ENCODE assay signal across 8 cellular contexts in the genomic region with DNA sequence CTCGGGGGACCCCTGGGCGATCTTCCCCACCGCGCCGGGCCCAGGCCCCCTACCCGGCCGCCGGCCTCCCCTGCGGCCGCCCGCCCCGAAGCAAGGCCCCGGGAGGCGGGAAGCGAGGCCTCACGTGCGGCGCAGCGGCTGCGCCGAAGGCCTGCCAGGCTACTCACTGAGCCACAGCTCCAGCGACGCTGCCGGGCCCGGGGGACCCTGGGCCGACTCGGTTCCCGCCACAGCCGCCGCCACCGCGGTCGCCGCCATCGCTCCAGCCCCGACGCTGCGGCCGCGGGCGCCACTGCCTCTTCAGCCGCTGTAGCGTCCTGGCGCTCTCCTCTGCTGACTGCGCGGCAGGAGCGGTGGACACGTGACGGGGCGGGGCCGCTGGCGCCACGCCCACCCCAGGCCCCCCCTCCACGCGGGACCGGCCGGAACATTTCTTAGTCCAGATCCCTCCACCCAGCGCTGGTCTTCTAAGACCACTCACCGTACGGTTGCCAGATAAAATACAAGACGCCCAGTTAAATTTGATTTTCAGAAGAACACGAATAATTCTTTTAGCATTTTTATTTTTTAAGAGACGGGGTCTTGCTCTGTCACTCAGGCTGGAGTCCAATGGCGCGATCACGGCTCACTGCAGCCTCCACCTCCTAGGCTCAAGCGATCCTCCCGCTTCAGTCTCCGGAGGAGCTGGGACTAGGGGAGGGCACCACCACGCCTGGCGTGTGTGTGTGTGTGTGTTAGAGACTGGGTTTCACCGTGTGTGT. TPM values are rescaled to one million over a fixed set of nuclear protein-coding genes. Genes with fewer than 3 reads are reported as not detected.
DNase-seq lines count a peak whose midpoint lies in the region; ATAC-seq and TF ChIP-seq lines count a peak whose summit lies in the region.

A gene with protein sequence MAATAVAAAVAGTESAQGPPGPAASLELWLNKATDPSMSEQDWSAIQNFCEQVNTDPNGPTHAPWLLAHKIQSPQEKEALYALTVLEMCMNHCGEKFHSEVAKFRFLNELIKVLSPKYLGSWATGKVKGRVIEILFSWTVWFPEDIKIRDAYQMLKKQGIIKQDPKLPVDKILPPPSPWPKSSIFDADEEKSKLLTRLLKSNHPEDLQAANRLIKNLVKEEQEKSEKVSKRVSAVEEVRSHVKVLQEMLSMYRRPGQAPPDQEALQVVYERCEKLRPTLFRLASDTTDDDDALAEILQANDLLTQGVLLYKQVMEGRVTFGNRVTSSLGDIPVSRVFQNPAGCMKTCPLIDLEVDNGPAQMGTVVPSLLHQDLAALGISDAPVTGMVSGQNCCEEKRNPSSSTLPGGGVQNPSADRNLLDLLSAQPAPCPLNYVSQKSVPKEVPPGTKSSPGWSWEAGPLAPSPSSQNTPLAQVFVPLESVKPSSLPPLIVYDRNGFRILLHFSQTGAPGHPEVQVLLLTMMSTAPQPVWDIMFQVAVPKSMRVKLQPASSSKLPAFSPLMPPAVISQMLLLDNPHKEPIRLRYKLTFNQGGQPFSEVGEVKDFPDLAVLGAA (minus strand): TSS at position 341 of the 761 bp plus-strand sequence. CDS start 83 bp downstream, at position 258.

- H3K9ac ChIP-seq in HUES6 (ENCODE audit: low read length), result peak within 1 kb of the TSS; percentile 93

- peak within 1 kb of the TSS; percentile 84 for H3K27ac ChIP-seq in HUES6 (ENCODE audit: low read depth, low read length)

- H3K4me1 ChIP-seq in HUES6 (ENCODE audit: control insufficient read depth, insufficient read depth, low read length), result peaks cover 24% of the 10 kb centered on the region

- H3K4me3 ChIP-seq in HUES6 (ENCODE audit: low read depth, low read length) (peak within 1 kb of the TSS; percentile 75), epithelial cell of proximal tubule (ENCODE audit: low read depth, low read length) (peak within 1 kb of the TSS; percentile 71)

- peaks cover 9% of the 10 kb centered on the region for H3K36me3 ChIP-seq in HUES6 (ENCODE audit: control insufficient read depth, insufficient read depth, low read length)

- DNase-seq in COR-L47 (lab: John Stamatoyannopoulos, UW) (peak; percentile 68), OCI-M1 (lab: John Stamatoyannopoulos, UW) (peak; percentile 90), activated T-cell treated with anti-CD3 and anti-CD28 coated beads for 48 hours (ENCODE audit: low read depth) (peak; percentile 77), epithelial cell of proximal tubule (ENCODE audit: low read depth) (no peak), mucosa of gallbladder (ENCODE audit: low spot score) (peak; percentile 84)
- DNase-seq in stimulated activated CD8-positive, alpha-beta memory T cell treated with anti-CD3 and anti-CD28 coated beads, Interleukin-4, amount 100 ng/mL, for 1 hour (ENCODE audit: low read depth in 2 of 2, low spot score in 1 of 2), result peak; percentile 38 to 65

- no peaks in the 10 kb centered on the region for H3K27me3 ChIP-seq in HUES6 (ENCODE audit: control insufficient read depth, insufficient read depth, low read length)

- ATAC-seq in GM21367 (IDR thresholded peaks at IDR 0.05; ENCODE audit: unreplicated experiment), result peak; percentile 65

- H3K9me3 ChIP-seq in HUES6 (ENCODE audit: control insufficient read depth, insufficient read depth, low read depth, low read length), result no peaks in the 10 kb centered on the region

- no peak for TF ChIP-seq CTCF in epithelial cell of proximal tubule (conservative IDR thresholded peaks at IDR 0.05; ENCODE audit: low read depth, low read length)

RNA-seq across cellular contexts. Expression of the gene that starts here (rescaled TPM):
- total RNA-seq in epithelial cell of proximal tubule (30.8 and 39.3 TPM in 2 replicates), mucosa of gallbladder (54.3 TPM)
